17 cellular contexts compared by ENCODE assay signal in the genomic region with DNA sequence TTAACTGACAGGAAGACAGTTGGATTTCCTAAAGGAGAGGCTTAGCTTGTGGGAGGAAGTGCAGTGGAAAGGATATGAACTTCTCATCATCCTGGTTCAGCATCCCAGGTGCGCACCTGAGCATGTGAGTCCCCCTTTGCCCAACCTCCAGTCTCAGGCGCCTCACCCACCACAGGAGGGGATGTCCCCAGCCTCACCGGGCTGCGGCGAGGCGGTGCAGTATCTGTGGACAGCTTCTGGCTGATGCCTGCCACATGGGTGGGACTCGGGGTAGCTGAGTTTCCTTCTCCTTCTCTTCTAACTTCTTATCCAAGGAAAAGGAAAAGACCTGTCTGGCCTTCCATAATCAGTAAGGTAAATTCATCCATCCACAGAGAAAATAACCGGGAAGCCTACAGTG.
DNase-seq lines count a peak whose midpoint lies in the region; ATAC-seq and TF ChIP-seq lines count a peak whose summit lies in the region.
"Had no signal": no experiment of that assay in that cellular context is flagged by ENCODE, and none has a peak within 500 bp of the region (broad histone marks: within the 10 kb centered on the region; RNA-seq: fewer than 3 reads in every experiment).

No MANE protein-coding gene starts in this region.

- H3K9me2 ChIP-seq in GM23338 (ENCODE audit: insufficient read depth): no peaks in the 10 kb centered on the region

- TF ChIP-seq CTCF in GM23338 (conservative IDR thresholded peaks at IDR 0.05; ENCODE audit: low read depth in 2 of 2) (no peak), upper lobe of right lung (IDR thresholded peaks at IDR 0.05) (no peak)

- no CpG with 5 or more reads among the region's 8 CpGs for WGBS in neuronal stem cell (ENCODE audit: extremely low coverage in 2 of 2, insufficient read length in 2 of 2, insufficient replicate concordance in 1 of 2), 2 donors

- no peaks in the 10 kb centered on the region for H3K36me3 ChIP-seq in GM23338 (ENCODE audit: insufficient read depth)
- no peaks in the 10 kb centered on the region for H3K36me3 ChIP-seq in neuronal stem cell (replicated peaks in 1 of 2; ENCODE audit: control insufficient read depth in 2 of 2, insufficient read depth in 2 of 2, low read length in 2 of 2)
- no peaks in the 10 kb centered on the region for H3K36me3 ChIP-seq in upper lobe of right lung
- H3K36me3 ChIP-seq: BLaER1 treated with 17β-estradiol and CSF1 and Interleukin-3, amounts not matched to agents 10 nM and 100 nM had no signal

- H3K27me3 ChIP-seq in GM23338 (ENCODE audit: insufficient read depth) (no peaks in the 10 kb centered on the region), neuronal stem cell (ENCODE audit: control insufficient read depth in 3 of 3, insufficient read depth in 3 of 3, low read depth in 1 of 3, low read length in 3 of 3) (no peaks in the 10 kb centered on the region), upper lobe of right lung (no peaks in the 10 kb centered on the region)
- H3K27me3 ChIP-seq: BLaER1 treated with 17β-estradiol and CSF1 and Interleukin-3, amounts not matched to agents 10 nM and 100 nM had no signal

- H3K4me1 Mint-ChIP-seq in GM23338: no peaks in the 10 kb centered on the region
- no peaks in the 10 kb centered on the region for H3K4me1 Mint-ChIP-seq in activated CD4-positive, alpha-beta memory T cell treated with anti-CD3 and anti-CD28 coated beads, Interleukin-2, amount 10 ng/mL, durations not matched to agents 7 days and 5 days
- H3K4me1 Mint-ChIP-seq: B cell had no signal

- H3K27ac ChIP-seq in GM23338 (ENCODE audit: low read depth): no peak overlapping the region
- H3K27ac ChIP-seq in neuronal stem cell (replicated peaks; ENCODE audit: low read length): no peak overlapping the region
- no peak overlapping the region for H3K27ac ChIP-seq in upper lobe of right lung
- H3K27ac ChIP-seq: 22Rv1; A549; BLaER1 treated with 17β-estradiol and CSF1 and Interleukin-3, amounts not matched to agents 10 nM and 100 nM; C4-2B had no signal

- no peak overlapping the region for H3K4me3 Mint-ChIP-seq in GM23338
- no peak overlapping the region for H3K4me3 Mint-ChIP-seq in activated CD4-positive, alpha-beta memory T cell treated with anti-CD3 and anti-CD28 coated beads, Interleukin-2, amount 10 ng/mL, durations not matched to agents 7 days and 5 days
- H3K4me3 Mint-ChIP-seq: B cell; CD4-positive, alpha-beta T cell; CD8-positive, alpha-beta T cell had no signal

- H3K9ac ChIP-seq in neuronal stem cell (ENCODE audit: low read depth, low read length, poor library complexity): no peak overlapping the region
- H3K9ac ChIP-seq: BLaER1 treated with 17β-estradiol and CSF1 and Interleukin-3, amounts not matched to agents 10 nM and 100 nM had no signal

- H4K8ac ChIP-seq in neuronal stem cell (ENCODE audit: low read depth, low read length): no peak overlapping the region

- no peaks in the 10 kb centered on the region for H3K9me3 ChIP-seq in neuronal stem cell (replicated peaks in 1 of 2; ENCODE audit: control insufficient read depth in 2 of 2, insufficient read depth in 1 of 2, low read depth in 1 of 2, low read length in 2 of 2)
- no peaks in the 10 kb centered on the region for H3K9me3 ChIP-seq in upper lobe of right lung
- H3K9me3 ChIP-seq: A549, Caco-2 had no signal

- H3K4me1 ChIP-seq in GM23338 (ENCODE audit: insufficient read depth): no peaks in the 10 kb centered on the region
- no peaks in the 10 kb centered on the region for H3K4me1 ChIP-seq in neuronal stem cell (ENCODE audit: control insufficient read depth in 2 of 2, insufficient read depth in 1 of 2, low read depth in 1 of 2, low read length in 2 of 2)
- no peaks in the 10 kb centered on the region for H3K4me1 ChIP-seq in upper lobe of right lung
- H3K4me1 ChIP-seq: A549; BLaER1 treated with 17β-estradiol and CSF1 and Interleukin-3, amounts not matched to agents 10 nM and 100 nM; Caco-2 had no signal

- H2BK12ac ChIP-seq in neuronal stem cell (ENCODE audit: low read length): no peak overlapping the region

- ATAC-seq in GM23338: no peak
- ATAC-seq in upper lobe of right lung: peak; percentile 33
- no peak for ATAC-seq in HG02840 (IDR thresholded peaks at IDR 0.05; ENCODE audit: low FRiP score, unreplicated experiment)
- ATAC-seq: A549; CD8-positive, alpha-beta T cell had no signal

- H2AFZ ChIP-seq in GM23338: 0 out of 2 replicates have a peak overlapping the region, but pooled peaks have one; percentile 14
- no peak overlapping the region for H2AFZ ChIP-seq in neuronal stem cell (ENCODE audit: low read length)

- H2BK120ac ChIP-seq in neuronal stem cell (ENCODE audit: low read depth, low read length): no peak overlapping the region

- no peaks in the 10 kb centered on the region for H3K79me2 ChIP-seq in GM23338 (replicated peaks; ENCODE audit: insufficient read depth)

- H3F3A ChIP-seq in GM23338 (replicated peaks; ENCODE audit: low read depth): no peaks in the 10 kb centered on the region

- H3K79me1 ChIP-seq in neuronal stem cell (ENCODE audit: low read depth, low read length): no peaks in the 10 kb centered on the region

- no peak overlapping the region for H2BK15ac ChIP-seq in neuronal stem cell (ENCODE audit: low read length)

- no peaks in the 10 kb centered on the region for H4K20me1 ChIP-seq in GM23338 (replicated peaks; ENCODE audit: insufficient read depth)
- H4K20me1 ChIP-seq: BLaER1 treated with 17β-estradiol and CSF1 and Interleukin-3, amounts not matched to agents 10 nM and 100 nM had no signal

- no peak overlapping the region for H2BK5ac ChIP-seq in neuronal stem cell (ENCODE audit: low read length)

- peak overlapping the region; percentile 10 for H2AK5ac ChIP-seq in neuronal stem cell (ENCODE audit: low read depth, low read length)

- no peaks in the 10 kb centered on the region for H3K36me3 Mint-ChIP-seq in GM23338 (ENCODE audit: low read depth)
- no peaks in the 10 kb centered on the region for H3K36me3 Mint-ChIP-seq in activated CD4-positive, alpha-beta memory T cell treated with anti-CD3 and anti-CD28 coated beads, Interleukin-2, amount 10 ng/mL, durations not matched to agents 7 days and 5 days (ENCODE audit: low read depth)

- H3K4me3 ChIP-seq in GM23338 (no peak overlapping the region), neuronal stem cell (ENCODE audit: low read length in 2 of 2) (peak overlapping the region in 1 of 2 donors; percentile 27), upper lobe of right lung (no peak overlapping the region)
- H3K4me3 ChIP-seq: A549; BLaER1 treated with 17β-estradiol and CSF1 and Interleukin-3, amounts not matched to agents 10 nM and 100 nM had no signal

- no peak for DNase-seq in GM23338 (ENCODE audit: low spot score)
- no peak for DNase-seq in neuronal stem cell (ENCODE audit: low spot score)
- DNase-seq in upper lobe of right lung: no peak
- no peak for DNase-seq in activated CD4-positive, alpha-beta memory T cell treated with anti-CD3 and anti-CD28 coated beads, Interleukin-2, amount 10 ng/mL, durations not matched to agents 7 days and 5 days
- DNase-seq: AML-193; Caco-2; Calu3; CD4-positive, alpha-beta T cell; CD8-positive, alpha-beta T cell; DMS79 treated with DMSO at 0.1 percent for 48 hours; GF-D8 had no signal

- H3K14ac ChIP-seq in neuronal stem cell (ENCODE audit: low read length): peak overlapping the region; percentile 60

- intact Hi-C loops in upper lobe of right lung (cut with DNase I): no loop called here

- H3K23ac ChIP-seq in neuronal stem cell (ENCODE audit: low read depth, low read length, poor library complexity): no peak overlapping the region

- H3K27me3 Mint-ChIP-seq in GM23338 (ENCODE audit: insufficient read depth, low read depth, poor library complexity): no peaks in the 10 kb centered on the region
- no peaks in the 10 kb centered on the region for H3K27me3 Mint-ChIP-seq in activated CD4-positive, alpha-beta memory T cell treated with anti-CD3 and anti-CD28 coated beads, Interleukin-2, amount 10 ng/mL, durations not matched to agents 7 days and 5 days
- H3K27me3 Mint-ChIP-seq: B cell; CD4-positive, alpha-beta T cell had no signal

- no peak overlapping the region for H3K27ac Mint-ChIP-seq in GM23338
- no peak overlapping the region for H3K27ac Mint-ChIP-seq in activated CD4-positive, alpha-beta memory T cell treated with anti-CD3 and anti-CD28 coated beads, Interleukin-2, amount 10 ng/mL, durations not matched to agents 7 days and 5 days
- H3K27ac Mint-ChIP-seq: B cell; CD4-positive, alpha-beta T cell; CD8-positive, alpha-beta T cell had no signal

- CTCF ChIA-PET in activated CD4-positive, alpha-beta memory T cell treated with anti-CD3 and anti-CD28 coated beads, Interleukin-2, amount 10 ng/mL, durations not matched to agents 7 days and 5 days (lab: Charles Lee): no interaction called here

- H3K4ac ChIP-seq in neuronal stem cell (ENCODE audit: low read length): no peak overlapping the region

- peaks cover 2% of the 10 kb centered on the region; the same call in 1 of the 3 replicates for H3K9me3 Mint-ChIP-seq in GM23338
- peaks cover 2% of the 10 kb centered on the region for H3K9me3 Mint-ChIP-seq in activated CD4-positive, alpha-beta memory T cell treated with anti-CD3 and anti-CD28 coated beads, Interleukin-2, amount 10 ng/mL, durations not matched to agents 7 days and 5 days

- H3K18ac ChIP-seq in neuronal stem cell (ENCODE audit: low read length): no peak overlapping the region

- POLR2A ChIA-PET in activated CD4-positive, alpha-beta memory T cell treated with anti-CD3 and anti-CD28 coated beads, Interleukin-2, amount 10 ng/mL, durations not matched to agents 7 days and 5 days (lab: Charles Lee): no interaction called here

- H4K91ac ChIP-seq in neuronal stem cell (ENCODE audit: low read depth, low read length, poor library complexity): no peak overlapping the region

- H3K4me2 ChIP-seq in GM23338: no peak overlapping the region
- H3K4me2 ChIP-seq in neuronal stem cell (ENCODE audit: insufficient read depth, low read length, poor library complexity, severe bottlenecking): no peak overlapping the region
- H3K4me2 ChIP-seq: A549; BLaER1 treated with 17β-estradiol and CSF1 and Interleukin-3, amounts not matched to agents 10 nM and 100 nM had no signal
